In genomic region chr16:27691717-27692116, GRCh38 we compare ENCODE assay signal across 24 cellular contexts.
DNase-seq lines count a peak whose midpoint lies in the region; ATAC-seq lines count a peak whose summit lies in the region.
"Had no signal": no experiment of that assay in that cellular context is flagged by ENCODE, and none has a peak within 500 bp of the region (broad histone marks: within the 10 kb centered on the region; RNA-seq: fewer than 3 reads in every experiment).

No MANE protein-coding gene starts in this region.

- H3K9me3 ChIP-seq in MG63 = no peaks in the 10 kb centered on the region

- peak overlapping the region; percentile 41 for H3K27ac ChIP-seq in caudate nucleus (ENCODE audit: low read depth, low read length)
- H3K27ac ChIP-seq: 22Rv1, C4-2B, SK-N-MC had no signal

- DNase-seq in cardiac septum (ENCODE audit: low spot score) (peak; percentile 68), left ventricle myocardium superior (no peak), caudate nucleus (lab: John Stamatoyannopoulos, UW) (peak in 4 of 61 donors; percentile 6 to 27 (median 18)), pons (ENCODE audit: low spot score) (peak; percentile 48), MG63 (no peak), activated T-cell treated with anti-CD3 and anti-CD28 coated beads for 4 hours (no peak)
- DNase-seq: CD8-positive, alpha-beta T cell; DMS 273 treated with DMSO at 0.1 percent for 48 hours; DMS79; EL; GDM1; HCEC 1CT; Kasumi-1; NCI-H1105 treated with DMSO at 0.1 percent for 48 hours; NCI-H2029; NCI-H510A; NCI-H69; SHP77 treated with DMSO at 0.1 percent for 48 hours had no signal

- intact Hi-C loops in cardiac septum (cut with DNase I) = no loop called here
- intact Hi-C loops in left ventricle myocardium superior (cut with micrococcal nuclease) = no loop called here

- ATAC-seq in left ventricle myocardium superior = no peak
- no peak for ATAC-seq in HG03571 (IDR thresholded peaks at IDR 0.05; ENCODE audit: unreplicated experiment)
- ATAC-seq: CD8-positive, alpha-beta T cell; GM12878; Panc1 had no signal

- no peaks in the 10 kb centered on the region for H3K36me3 ChIP-seq in MG63

- H3K27me3 ChIP-seq in MG63 = no peaks in the 10 kb centered on the region

- H3K4me3 ChIP-seq in MG63 = no peak overlapping the region
- H3K4me3 ChIP-seq: GM12878, SK-N-MC had no signal

Comparison
In these comparisons a context has a peak if more than half of its experiments do, and no peak if none do; other contexts are left out.
1. DNase-seq: peak in cardiac septum (single experiment) and pons (single experiment); none in left ventricle myocardium superior (single experiment), MG63 (single experiment) and activated T-cell treated with anti-CD3 and anti-CD28 coated beads for 4 hours (single experiment).